Comparison of ENCODE assay signal across 8 cellular contexts in genomic region chr13:31945202-31945978, GRCh38.
A peak's percentile ranks its signal among the peaks of the same experiment; 100 is the strongest.
DNase-seq lines count a peak whose midpoint lies in the region; FAIRE-seq and TF ChIP-seq lines count a peak whose summit lies in the region.

No MANE protein-coding gene starts in this region.

- H3K36me3 ChIP-seq in fibroblast of lung (ENCODE audit: control insufficient read depth, insufficient read depth, low read length) (no peaks in the 10 kb centered on the region), WERI-Rb-1 (peaks cover 15% of the 10 kb centered on the region; the same call in 1 of the 2 replicates)

- H3K27me3 ChIP-seq in fibroblast of lung (ENCODE audit: control insufficient read depth, insufficient read depth, low read length) (no peaks in the 10 kb centered on the region), WERI-Rb-1 (ENCODE audit: insufficient read depth, low read depth, severe bottlenecking) (no peaks in the 10 kb centered on the region)

- H3K4me3 ChIP-seq in fibroblast of lung (replicated peaks in 1 of 4; ENCODE audit: control extremely low read depth in 1 of 4, insufficient read depth in 1 of 4, low read depth in 3 of 4, low read length in 4 of 4) (no peak overlapping the region), WERI-Rb-1 (ENCODE audit: low read depth, low read length) (no peak overlapping the region)

- no peak for FAIRE-seq in GM19239 (lab: Jason Lieb, UNC)

- H2AFZ ChIP-seq in fibroblast of lung (ENCODE audit: low read length), result no peak overlapping the region

- no peak for TF ChIP-seq CTCF in fibroblast of lung (conservative IDR thresholded peaks at IDR 0.05 in 1 of 2, IDR thresholded peaks at IDR 0.05 in 1 of 2; ENCODE audit: low read depth in 1 of 2, low read length in 2 of 2)
- TF ChIP-seq CTCF in WERI-Rb-1 (IDR thresholded peaks at IDR 0.05; ENCODE audit: low read depth, low read length), result no peak

- H3K27ac ChIP-seq in fibroblast of lung (ENCODE audit: insufficient read depth, low read length) (peak overlapping the region; percentile 46), WERI-Rb-1 (no peak overlapping the region)

- no peaks in the 10 kb centered on the region for H3K79me2 ChIP-seq in fibroblast of lung (ENCODE audit: control insufficient read depth, insufficient read depth, low read length)

- in situ Hi-C loops in ACHN (cut with HindIII; ENCODE audit: low pct_ligation_motif_present, low pct_unique_long_range_greater_than_20kb, low sequenced_read_pairs), result no loop called here

- peak; percentile 81 for DNase-seq in ACHN
- DNase-seq in OCI-M1 (lab: John Stamatoyannopoulos, UW), result peak; percentile 23
- DNase-seq in fibroblast of lung (ENCODE audit: low read depth in 2 of 2), result peak; percentile 74 to 90
- DNase-seq in posterior cingulate gyrus, result peak in 9 of 10 donors; percentile 27 to 92 (median 65)
- no peak for DNase-seq in GM19239 (ENCODE audit: insufficient read length, low spot score)
- DNase-seq in WERI-Rb-1, result no peak
- no peak for DNase-seq in erythroblast (lab: John Stamatoyannopoulos, UW)

- intact Hi-C loops in posterior cingulate gyrus (cut with DNase I), result no loop called here

- peak overlapping the region; percentile 32 for H3K4me2 ChIP-seq in fibroblast of lung (ENCODE audit: extremely low read depth, insufficient read depth, low read length)

- no peak for TF ChIP-seq RAD21 in Ishikawa (IDR thresholded peaks at IDR 0.05; ENCODE audit: low read depth)

- TF ChIP-seq EP300 in Ishikawa (IDR thresholded peaks at IDR 0.05; ENCODE audit: borderline replicate concordance), result no peak

- no peaks in the 10 kb centered on the region for H3K9me3 ChIP-seq in fibroblast of lung (ENCODE audit: control insufficient read depth, insufficient read depth, low read depth, low read length)
- no peaks in the 10 kb centered on the region for H3K9me3 ChIP-seq in WERI-Rb-1 (ENCODE audit: severe bottlenecking)

- no peaks in the 10 kb centered on the region for H4K20me1 ChIP-seq in fibroblast of lung (ENCODE audit: control insufficient read depth, extremely low read depth, insufficient read depth, low read length)

- no peak overlapping the region for H3K9ac ChIP-seq in fibroblast of lung (ENCODE audit: insufficient read depth, low read length)

- no peak for TF ChIP-seq POLR2A in erythroblast (IDR thresholded peaks at IDR 0.05; ENCODE audit: low read length)

- H3K4me1 ChIP-seq in fibroblast of lung (ENCODE audit: control insufficient read depth, extremely low read depth, insufficient read depth, low read length), result peaks cover 23% of the 10 kb centered on the region

TF ChIP-seq in Ishikawa, 13 proteins besides CTCF, POLR2A, EP300 and RAD21:
- TF ChIP-seq MAX (IDR thresholded peaks at IDR 0.05), result no peak
- TF ChIP-seq NFIC (IDR thresholded peaks at IDR 0.05), result peak; percentile 39; the same call in 1 of the 2 replicates

Comparison
In these comparisons a context has a peak if more than half of its experiments do, and no peak if none do; other contexts are left out.
1. DNase-seq: peak in ACHN (single experiment), OCI-M1 (single experiment), fibroblast of lung (2 of 2) and posterior cingulate gyrus (9 of 10); none in GM19239 (single experiment), WERI-Rb-1 (single experiment) and erythroblast (0 of 2).